In genomic region chr6:169669889-169670288, GRCh38 we compare ENCODE assay signal across 12 cellular contexts. TPM values are rescaled to one million over a fixed set of nuclear protein-coding genes. Genes with fewer than 3 reads are reported as not detected.
A peak's percentile ranks its signal among the peaks of the same experiment; 100 is the strongest.
DNase-seq lines count a peak whose midpoint lies in the region; ATAC-seq and TF ChIP-seq lines count a peak whose summit lies in the region.
"Had no signal": no experiment of that assay in that cellular context is flagged by ENCODE, and none has a peak within 500 bp of the region (broad histone marks: within the 10 kb centered on the region; RNA-seq: fewer than 3 reads in every experiment).

No MANE protein-coding gene starts in this region.

- no peaks in the 10 kb centered on the region for H3K27me3 Mint-ChIP-seq in activated CD8-positive, alpha-beta T cell treated with anti-CD3 and anti-CD28 coated beads, Interleukin-2, amount 10 ng/mL, durations not matched to agents 7 days and 5 days (ENCODE audit: low read depth)
- no peaks in the 10 kb centered on the region for H3K27me3 Mint-ChIP-seq in activated CD8-positive, alpha-beta T cell treated with anti-CD3 and anti-CD28 coated beads for 36 hours
- H3K27me3 Mint-ChIP-seq in activated naive CD8-positive, alpha-beta T cell treated with anti-CD3 and anti-CD28 coated beads, Interleukin-2, amount 10 ng/mL, durations not matched to agents 7 days and 5 days: no peaks in the 10 kb centered on the region
- no peaks in the 10 kb centered on the region for H3K27me3 Mint-ChIP-seq in effector memory CD8-positive, alpha-beta T cell

- 62% methylated on average over 7 of the region's 7 CpGs for WGBS in suprapubic skin

- no peak overlapping the region for H3K27ac Mint-ChIP-seq in activated CD8-positive, alpha-beta T cell treated with anti-CD3 and anti-CD28 coated beads, Interleukin-2, amount 10 ng/mL, durations not matched to agents 7 days and 5 days
- no peak overlapping the region for H3K27ac Mint-ChIP-seq in activated CD8-positive, alpha-beta T cell treated with anti-CD3 and anti-CD28 coated beads for 36 hours
- H3K27ac Mint-ChIP-seq in activated naive CD8-positive, alpha-beta T cell treated with anti-CD3 and anti-CD28 coated beads, Interleukin-2, amount 10 ng/mL, durations not matched to agents 7 days and 5 days: peak overlapping the region; percentile 53
- H3K27ac Mint-ChIP-seq in effector memory CD8-positive, alpha-beta T cell: no peak overlapping the region
- H3K27ac Mint-ChIP-seq: activated naive CD4-positive, alpha-beta T cell treated with anti-CD3 and anti-CD28 coated beads for 36 hours; nephron progenitor cell had no signal

- H3K36me3 ChIP-seq in suprapubic skin: peaks cover 30% of the 10 kb centered on the region

- CTCF ChIA-PET in activated CD8-positive, alpha-beta T cell treated with anti-CD3 and anti-CD28 coated beads, Interleukin-2, amount 10 ng/mL, durations not matched to agents 7 days and 5 days (lab: Charles Lee): no interaction called here
- CTCF ChIA-PET in activated CD8-positive, alpha-beta T cell treated with anti-CD3 and anti-CD28 coated beads for 36 hours (lab: Charles Lee): interaction anchor here (1.0 kb wide), 1 partner anchor 23 kb away, joined by 3 read pairs; no protein-coding TSS in a partner anchor

- no peak for TF ChIP-seq CTCF in activated CD8-positive, alpha-beta T cell treated with anti-CD3 and anti-CD28 coated beads for 36 hours (IDR thresholded peaks at IDR 0.05)
- TF ChIP-seq CTCF in suprapubic skin (IDR thresholded peaks at IDR 0.05): no peak

- TF ChIP-seq POLR2A in suprapubic skin (IDR thresholded peaks at IDR 0.05): no peak

- no peaks in the 10 kb centered on the region for H3K9me3 Mint-ChIP-seq in activated CD8-positive, alpha-beta T cell treated with anti-CD3 and anti-CD28 coated beads, Interleukin-2, amount 10 ng/mL, durations not matched to agents 7 days and 5 days (ENCODE audit: insufficient read depth)
- no peaks in the 10 kb centered on the region for H3K9me3 Mint-ChIP-seq in activated CD8-positive, alpha-beta T cell treated with anti-CD3 and anti-CD28 coated beads for 36 hours
- no peaks in the 10 kb centered on the region for H3K9me3 Mint-ChIP-seq in activated naive CD8-positive, alpha-beta T cell treated with anti-CD3 and anti-CD28 coated beads, Interleukin-2, amount 10 ng/mL, durations not matched to agents 7 days and 5 days
- H3K9me3 Mint-ChIP-seq in effector memory CD8-positive, alpha-beta T cell: no peaks in the 10 kb centered on the region
- H3K9me3 Mint-ChIP-seq: activated naive CD4-positive, alpha-beta T cell treated with anti-CD3 and anti-CD28 coated beads for 36 hours; nephron progenitor cell had no signal

- H3K4me1 Mint-ChIP-seq in activated CD8-positive, alpha-beta T cell treated with anti-CD3 and anti-CD28 coated beads, Interleukin-2, amount 10 ng/mL, durations not matched to agents 7 days and 5 days (ENCODE audit: low read depth): peaks cover 12% of the 10 kb centered on the region
- peaks cover 5% of the 10 kb centered on the region for H3K4me1 Mint-ChIP-seq in activated CD8-positive, alpha-beta T cell treated with anti-CD3 and anti-CD28 coated beads for 36 hours (ENCODE audit: low read depth)
- peaks cover 13% of the 10 kb centered on the region for H3K4me1 Mint-ChIP-seq in activated naive CD8-positive, alpha-beta T cell treated with anti-CD3 and anti-CD28 coated beads, Interleukin-2, amount 10 ng/mL, durations not matched to agents 7 days and 5 days
- H3K4me1 Mint-ChIP-seq in effector memory CD8-positive, alpha-beta T cell (ENCODE audit: low read depth in 2 of 2): no peaks in the 10 kb centered on the region
- H3K4me1 Mint-ChIP-seq: nephron progenitor cell had no signal

- TF ChIP-seq EP300 in suprapubic skin (IDR thresholded peaks at IDR 0.05): no peak

- H3K27ac ChIP-seq in suprapubic skin: peak overlapping the region; percentile 38
- H3K27ac ChIP-seq: A549 had no signal

- no peaks in the 10 kb centered on the region for H3K27me3 ChIP-seq in suprapubic skin

- H3K9me3 ChIP-seq in suprapubic skin: no peaks in the 10 kb centered on the region
- H3K9me3 ChIP-seq: A549 had no signal

- no peaks in the 10 kb centered on the region for H3K4me1 ChIP-seq in suprapubic skin
- H3K4me1 ChIP-seq: A549 had no signal

- intact Hi-C loops in activated CD8-positive, alpha-beta T cell treated with anti-CD3 and anti-CD28 coated beads for 36 hours (cut with micrococcal nuclease): no loop called here
- intact Hi-C loops in left ventricle myocardium superior (cut with micrococcal nuclease): no loop called here
- intact Hi-C loops in posterior cingulate gyrus (cut with DNase I): no loop called here

- no peak overlapping the region for H3K4me3 ChIP-seq in suprapubic skin
- H3K4me3 ChIP-seq: A549 had no signal

- H3K36me3 Mint-ChIP-seq in activated CD8-positive, alpha-beta T cell treated with anti-CD3 and anti-CD28 coated beads, Interleukin-2, amount 10 ng/mL, durations not matched to agents 7 days and 5 days (ENCODE audit: low read depth): peaks cover 11% of the 10 kb centered on the region
- H3K36me3 Mint-ChIP-seq in activated CD8-positive, alpha-beta T cell treated with anti-CD3 and anti-CD28 coated beads for 36 hours (ENCODE audit: low read depth): peaks cover 29% of the 10 kb centered on the region
- peaks cover 7% of the 10 kb centered on the region for H3K36me3 Mint-ChIP-seq in activated naive CD8-positive, alpha-beta T cell treated with anti-CD3 and anti-CD28 coated beads, Interleukin-2, amount 10 ng/mL, durations not matched to agents 7 days and 5 days
- peaks cover 5% of the 10 kb centered on the region for H3K36me3 Mint-ChIP-seq in effector memory CD8-positive, alpha-beta T cell (ENCODE audit: insufficient read depth)

- DNase-seq in activated CD8-positive, alpha-beta T cell treated with anti-CD3 and anti-CD28 coated beads, Interleukin-2, amount 10 ng/mL, durations not matched to agents 7 days and 5 days: peak; percentile 18
- DNase-seq in activated CD8-positive, alpha-beta T cell treated with anti-CD3 and anti-CD28 coated beads for 36 hours: no peak
- no peak for DNase-seq in activated naive CD8-positive, alpha-beta T cell treated with anti-CD3 and anti-CD28 coated beads, Interleukin-2, amount 10 ng/mL, durations not matched to agents 7 days and 5 days
- no peak for DNase-seq in left ventricle myocardium superior
- no peak for DNase-seq in suprapubic skin (ENCODE audit: low spot score in 2 of 2)
- DNase-seq in posterior cingulate gyrus: no peak
- no peak for DNase-seq in OCI-M2 (lab: John Stamatoyannopoulos, UW; ENCODE audit: unreplicated experiment)
- DNase-seq in effector memory CD8-positive, alpha-beta T cell: no peak
- DNase-seq: activated naive CD4-positive, alpha-beta T cell treated with anti-CD3 and anti-CD28 coated beads for 36 hours; nephron progenitor cell; stimulated activated naive CD4-positive, alpha-beta T cell had no signal

- no peak overlapping the region for H3K4me3 Mint-ChIP-seq in activated CD8-positive, alpha-beta T cell treated with anti-CD3 and anti-CD28 coated beads, Interleukin-2, amount 10 ng/mL, durations not matched to agents 7 days and 5 days
- no peak overlapping the region for H3K4me3 Mint-ChIP-seq in activated CD8-positive, alpha-beta T cell treated with anti-CD3 and anti-CD28 coated beads for 36 hours
- H3K4me3 Mint-ChIP-seq in activated naive CD8-positive, alpha-beta T cell treated with anti-CD3 and anti-CD28 coated beads, Interleukin-2, amount 10 ng/mL, durations not matched to agents 7 days and 5 days: peak overlapping the region; percentile 3
- H3K4me3 Mint-ChIP-seq in effector memory CD8-positive, alpha-beta T cell: no peak overlapping the region
- H3K4me3 Mint-ChIP-seq: activated naive CD4-positive, alpha-beta T cell treated with anti-CD3 and anti-CD28 coated beads for 36 hours; nephron progenitor cell had no signal

- POLR2A ChIA-PET in activated CD8-positive, alpha-beta T cell treated with anti-CD3 and anti-CD28 coated beads, Interleukin-2, amount 10 ng/mL, durations not matched to agents 7 days and 5 days (lab: Charles Lee): no interaction called here
- POLR2A ChIA-PET in activated CD8-positive, alpha-beta T cell treated with anti-CD3 and anti-CD28 coated beads for 36 hours (lab: Charles Lee): no interaction called here
- POLR2A ChIA-PET in activated naive CD8-positive, alpha-beta T cell treated with anti-CD3 and anti-CD28 coated beads, Interleukin-2, amount 10 ng/mL, durations not matched to agents 7 days and 5 days (lab: Charles Lee): interaction anchor here (0.5 kb wide), 1 partner anchor 1314 kb away, joined by 4 read pairs; no protein-coding TSS in a partner anchor

- no peak for ATAC-seq in activated CD8-positive, alpha-beta T cell treated with anti-CD3 and anti-CD28 coated beads, Interleukin-2, amount 10 ng/mL, durations not matched to agents 7 days and 5 days
- ATAC-seq in activated CD8-positive, alpha-beta T cell treated with anti-CD3 and anti-CD28 coated beads for 36 hours: no peak
- ATAC-seq in activated naive CD8-positive, alpha-beta T cell treated with anti-CD3 and anti-CD28 coated beads, Interleukin-2, amount 10 ng/mL, durations not matched to agents 7 days and 5 days (ENCODE audit: low read depth): peak; percentile 63
- ATAC-seq in left ventricle myocardium superior: peak; percentile 31
- ATAC-seq in effector memory CD8-positive, alpha-beta T cell (replicated peaks): no peak
- ATAC-seq: A549 had no signal

RNA-seq across cellular contexts. Expression of gene WDR27, which starts 31.9 kb away (rescaled TPM):
- total RNA-seq in activated CD8-positive, alpha-beta T cell treated with anti-CD3 and anti-CD28 coated beads, Interleukin-2, amount 10 ng/mL, durations not matched to agents 7 days and 5 days: 10 to 100 TPM; 22.9 to 25.3 TPM
- total RNA-seq in activated CD8-positive, alpha-beta T cell treated with anti-CD3 and anti-CD28 coated beads for 36 hours: 10 to 100 TPM; 48.8 to 49.6 TPM
- total RNA-seq in activated naive CD8-positive, alpha-beta T cell treated with anti-CD3 and anti-CD28 coated beads, Interleukin-2, amount 10 ng/mL, durations not matched to agents 7 days and 5 days: 10 to 100 TPM; 37.6 to 39.6 TPM
- 8.6 TPM for total RNA-seq in left ventricle myocardium superior
- 10 to 100 TPM; 17.3 to 59.4 (median 26.6) TPM for total RNA-seq in suprapubic skin

RNA-seq across cellular contexts. Expression of gene C6orf120, which starts 32.0 kb away (rescaled TPM):
- total RNA-seq in activated CD8-positive, alpha-beta T cell treated with anti-CD3 and anti-CD28 coated beads, Interleukin-2, amount 10 ng/mL, durations not matched to agents 7 days and 5 days: 10 to 100 TPM; 17.4 to 18.3 TPM
- total RNA-seq in activated CD8-positive, alpha-beta T cell treated with anti-CD3 and anti-CD28 coated beads for 36 hours: 10 to 100 TPM; 14.2 to 16.3 TPM
- total RNA-seq in activated naive CD8-positive, alpha-beta T cell treated with anti-CD3 and anti-CD28 coated beads, Interleukin-2, amount 10 ng/mL, durations not matched to agents 7 days and 5 days: 10 to 100 TPM; 22.2 to 22.5 TPM
- 13.6 TPM for total RNA-seq in left ventricle myocardium superior
- total RNA-seq in suprapubic skin: 10 to 100 TPM; 19.4 to 23.1 (median 20.1) TPM

RNA-seq across cellular contexts. Expression of gene PHF10, which starts 54.4 kb away (rescaled TPM):
- 10 to 100 TPM; 49.0 to 50.5 TPM for total RNA-seq in activated CD8-positive, alpha-beta T cell treated with anti-CD3 and anti-CD28 coated beads, Interleukin-2, amount 10 ng/mL, durations not matched to agents 7 days and 5 days
- total RNA-seq in activated CD8-positive, alpha-beta T cell treated with anti-CD3 and anti-CD28 coated beads for 36 hours: 10 to 100 TPM; 79.1 to 79.7 TPM
- 10 to 100 TPM; 67.2 to 71.0 TPM for total RNA-seq in activated naive CD8-positive, alpha-beta T cell treated with anti-CD3 and anti-CD28 coated beads, Interleukin-2, amount 10 ng/mL, durations not matched to agents 7 days and 5 days
- 62.9 TPM for total RNA-seq in left ventricle myocardium superior
- 10 to 100 TPM; 41.5 to 93.1 (median 47.8) TPM for total RNA-seq in suprapubic skin

Comparison
In these comparisons a context has a peak if more than half of its experiments do, and no peak if none do; other contexts are left out.
1. ATAC-seq: peak in activated naive CD8-positive, alpha-beta T cell treated with anti-CD3 and anti-CD28 coated beads, Interleukin-2, amount 10 ng/mL, durations not matched to agents 7 days and 5 days (single experiment) and left ventricle myocardium superior (single experiment); none in activated CD8-positive, alpha-beta T cell treated with anti-CD3 and anti-CD28 coated beads, Interleukin-2, amount 10 ng/mL, durations not matched to agents 7 days and 5 days (single experiment), activated CD8-positive, alpha-beta T cell treated with anti-CD3 and anti-CD28 coated beads for 36 hours (single experiment) and effector memory CD8-positive, alpha-beta T cell (single experiment).